ENCODE assay signal across 8 cellular contexts in the genomic region with DNA sequence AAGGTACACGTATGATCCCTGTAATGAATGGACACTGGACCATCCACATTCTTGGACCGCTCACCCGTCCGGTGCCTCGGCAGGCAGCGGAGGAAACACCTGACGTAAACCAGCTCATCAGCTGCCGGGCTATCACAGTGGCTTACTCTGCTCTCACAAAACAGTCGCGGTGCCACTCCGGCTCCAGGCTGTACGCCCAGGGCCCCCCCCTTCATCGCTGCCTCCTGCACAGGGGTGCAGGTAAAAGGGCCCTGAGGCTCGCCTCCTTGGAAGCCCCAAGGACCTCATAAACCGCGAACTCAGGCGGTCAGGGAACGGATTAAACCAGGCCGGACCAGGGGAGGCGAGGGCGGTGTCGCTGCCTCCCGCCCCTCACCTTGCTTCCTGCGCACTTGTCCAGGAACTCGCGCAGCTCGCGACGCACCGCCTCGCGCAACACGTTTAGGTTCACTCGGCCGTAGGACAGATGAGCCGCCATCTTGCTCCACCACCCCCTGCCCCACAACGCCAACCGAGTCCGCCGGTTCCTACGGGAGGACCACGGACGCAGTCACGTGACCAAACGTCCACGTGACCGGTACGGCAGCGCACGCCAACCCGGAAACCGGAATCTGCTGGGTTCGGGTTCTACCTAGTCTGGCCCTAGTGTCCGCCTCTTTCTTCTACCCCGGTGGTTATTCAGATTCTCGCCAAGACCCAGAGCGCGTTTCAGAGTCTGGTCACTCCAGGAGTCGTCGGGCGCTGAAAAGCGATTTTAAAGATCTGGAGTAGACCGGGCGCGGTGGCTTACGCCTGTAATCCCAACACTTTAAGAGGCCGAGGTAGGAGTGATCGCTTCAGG. TPM values are rescaled to one million over a fixed set of nuclear protein-coding genes. Genes with fewer than 3 reads are reported as not detected.
A peak's percentile ranks its signal among the peaks of the same experiment; 100 is the strongest.
DNase-seq lines count a peak whose midpoint lies in the region; ATAC-seq, FAIRE-seq and TF ChIP-seq lines count a peak whose summit lies in the region.

A gene (minus strand): TSS at position 564 of the 841 bp plus-strand sequence. CDS start 86 bp downstream, at position 478.

- H2AFZ ChIP-seq in HepG2 (ENCODE audit: low read length) = peak within 1 kb of the TSS; percentile 56

- H3K36me3 ChIP-seq in CD4-positive, CD25-positive, alpha-beta regulatory T cell (ENCODE audit: control insufficient read depth, insufficient read depth, low read length) = peaks cover 19% of the 10 kb centered on the region
- peaks cover 3 to 11% of the 10 kb centered on the region in 2 experiments; a peak in 3 of 5 replicates for H3K36me3 ChIP-seq in HepG2 (replicated peaks in 1 of 2; ENCODE audit: control insufficient read depth in 1 of 2, insufficient read depth in 2 of 2, low read length in 2 of 2)

- peak within 1 kb of the TSS; percentile 99 to 100 (median 99) for H3K27ac Mint-ChIP-seq in CD4-positive, CD25-positive, alpha-beta regulatory T cell
- H3K27ac Mint-ChIP-seq in activated CD4-positive, alpha-beta memory T cell treated with anti-CD3 and anti-CD28 coated beads for 36 hours = peak within 1 kb of the TSS; percentile 99

- peak; percentile 15 to 70; a peak in 3 of 4 replicates for TF ChIP-seq EP300 in HepG2 (IDR thresholded peaks at IDR 0.05; ENCODE audit: low read depth in 2 of 2, low read length in 2 of 2)
- TF ChIP-seq EP300 in HepG2 (CRISPR knock-in tag; IDR thresholded peaks at IDR 0.05; ENCODE audit: borderline replicate concordance) = peak; percentile 57; the same call in 1 of the 2 replicates

- DNase-seq in CD4-positive, CD25-positive, alpha-beta regulatory T cell = peak; percentile 90 to 97 (median 90)
- DNase-seq in HK-2 (ENCODE audit: unreplicated experiment) = peak; percentile 92
- DNase-seq in NCI-H82 treated with DMSO at 0.1 percent for 48 hours (lab: John Stamatoyannopoulos, UW; ENCODE audit: unreplicated experiment) = peak; percentile 80
- peak; percentile 97 for DNase-seq in activated CD4-positive, alpha-beta memory T cell treated with anti-CD3 and anti-CD28 coated beads for 36 hours
- peak; percentile 94 to 98 (median 96) for DNase-seq in dorsolateral prefrontal cortex
- peak; percentile 94 for DNase-seq in HepG2 (ENCODE audit: low spot score)
- peak; percentile 95 to 97 for DNase-seq in stimulated activated CD4-positive, alpha-beta T cell treated with anti-CD3 and anti-CD28 coated beads, Interleukin-2, amount 100 ng/mL, for 48 hours

- no peaks in the 10 kb centered on the region for H3K27me3 ChIP-seq in CD4-positive, CD25-positive, alpha-beta regulatory T cell (ENCODE audit: control insufficient read depth, insufficient read depth, low read length)
- H3K27me3 ChIP-seq in dorsolateral prefrontal cortex (no peaks in the 10 kb centered on the region), HepG2 (ENCODE audit: control insufficient read depth in 1 of 2, insufficient read depth in 2 of 2, low read length in 2 of 2) (no peaks in the 10 kb centered on the region; a peak in 1 of 5 replicates)

- TF ChIP-seq CTCF in dorsolateral prefrontal cortex (IDR thresholded peaks at IDR 0.05 in 54 of 56, conservative IDR thresholded peaks at IDR 0.05 in 2 of 56; ENCODE audit: low read depth in 1 of 56, partially characterized antibody in 56 of 56) (peak in 34 of 56 donors; percentile 6 to 56 (median 24)), HepG2 (CRISPR knock-in tag; IDR thresholded peaks at IDR 0.05) (peak; percentile 29)

- intact Hi-C loops in activated CD4-positive, alpha-beta memory T cell treated with anti-CD3 and anti-CD28 coated beads for 36 hours (cut with micrococcal nuclease) = loop anchor here (1.0 to 10.0 kb wide), 4 partner anchors 21 to 261 kb away; a partner anchor contains a TSS
- intact Hi-C loops in dorsolateral prefrontal cortex (cut with DNase I) = loop anchor here (2.0 to 10.0 kb wide), 3 partner anchors 39 to 239 kb away; a partner anchor contains a TSS
- intact Hi-C loops in HepG2 (cut with micrococcal nuclease; ENCODE audit: unreplicated experiment) = no loop called here

- ATAC-seq in CD4-positive, CD25-positive, alpha-beta regulatory T cell (ENCODE audit: low read depth in 2 of 2) = peak; percentile 82 to 84
- ATAC-seq in GM19452 (IDR thresholded peaks at IDR 0.05; ENCODE audit: unreplicated experiment) (peak; percentile 87), HepG2 (peak; percentile 93)

- in situ Hi-C loops in HepG2 (cut with HindIII; ENCODE audit: extremely low pct_ligation_motif_present, low pct_unique_long_range_greater_than_20kb) = no loop called here

- under 1% methylated on average over 12 of the region's 68 CpGs for WGBS in HepG2 (ENCODE audit: low lambda C conversion rate)

- H4K20me1 ChIP-seq in HepG2 (ENCODE audit: insufficient read depth, low read length) = no peaks in the 10 kb centered on the region

- peak; percentile 96 for FAIRE-seq in HepG2 (lab: Jason Lieb, UNC)

- peak within 1 kb of the TSS; percentile 95 for H3K27ac ChIP-seq in CD4-positive, CD25-positive, alpha-beta regulatory T cell (ENCODE audit: insufficient read depth, low read length, poor library complexity, severe bottlenecking)
- H3K27ac ChIP-seq in dorsolateral prefrontal cortex = peak within 1 kb of the TSS; percentile 36 to 98 (median 91)
- H3K27ac ChIP-seq in HepG2 (ENCODE audit: extremely low read length, insufficient read depth, low read length) = peak within 1 kb of the TSS; percentile 86

- CTCF ChIA-PET in activated CD4-positive, alpha-beta memory T cell treated with anti-CD3 and anti-CD28 coated beads for 36 hours (lab: Charles Lee) = interaction anchor here (0.7 to 2.5 kb wide), 8 partner anchors 21 to 320 kb away, joined by 3 to 10 read pairs (median 4); a partner anchor contains a TSS
- CTCF ChIA-PET in HepG2 (lab: Yijun Ruan, JAX; ENCODE audit: low intra/inter-chr PET ratio, low total read pairs) = no interaction called here

- peak; percentile 95 to 97 for TF ChIP-seq POLR2A in HepG2 (IDR thresholded peaks at IDR 0.05; ENCODE audit: insufficient read depth in 1 of 2, low read depth in 2 of 2, low read length in 2 of 2)

- H3K27me3 Mint-ChIP-seq in CD4-positive, CD25-positive, alpha-beta regulatory T cell = peaks cover 10% of the 10 kb centered on the region
- peaks cover 3% of the 10 kb centered on the region for H3K27me3 Mint-ChIP-seq in activated CD4-positive, alpha-beta memory T cell treated with anti-CD3 and anti-CD28 coated beads for 36 hours

- H3K4me1 Mint-ChIP-seq in CD4-positive, CD25-positive, alpha-beta regulatory T cell = peaks cover 9 to 43% (median 26%) of the 10 kb centered on the region in 4 donors
- peaks cover 19% of the 10 kb centered on the region for H3K4me1 Mint-ChIP-seq in activated CD4-positive, alpha-beta memory T cell treated with anti-CD3 and anti-CD28 coated beads for 36 hours (ENCODE audit: low read depth)

- peak within 1 kb of the TSS; percentile 91 for H3K9ac ChIP-seq in HepG2 (ENCODE audit: insufficient read depth, low read depth, low read length)

- POLR2A ChIA-PET in activated CD4-positive, alpha-beta memory T cell treated with anti-CD3 and anti-CD28 coated beads for 36 hours (lab: Charles Lee) = interaction anchor here (0.6 to 1.7 kb wide), 9 partner anchors 21 to 1270 kb away, joined by 3 to 7 read pairs (median 5); no protein-coding TSS in a partner anchor
- POLR2A ChIA-PET in HepG2 (lab: Yijun Ruan, JAX) = interaction anchor here (0.6 to 1.9 kb wide), 3 partner anchors 40 to 312 kb away, joined by 3 to 8 read pairs (median 7); a partner anchor contains a TSS

- no peaks in the 10 kb centered on the region for H3K9me3 ChIP-seq in CD4-positive, CD25-positive, alpha-beta regulatory T cell (ENCODE audit: control insufficient read depth in 2 of 2, low read length in 2 of 2)
- H3K9me3 ChIP-seq in HepG2 (ENCODE audit: low read length) = no peaks in the 10 kb centered on the region

- H3K4me2 ChIP-seq in HepG2 (ENCODE audit: low read depth, low read length) = peak within 1 kb of the TSS; percentile 84

- H3K79me2 ChIP-seq in HepG2 (ENCODE audit: insufficient read depth, low read length) = peaks cover 11% of the 10 kb centered on the region

- peaks cover 21% of the 10 kb centered on the region for H3K4me1 ChIP-seq in CD4-positive, CD25-positive, alpha-beta regulatory T cell (ENCODE audit: control insufficient read depth, insufficient read depth, low read length, poor library complexity, severe bottlenecking)
- H3K4me1 ChIP-seq in HepG2 (ENCODE audit: insufficient read depth, low read length) = peaks cover 16% of the 10 kb centered on the region

- H3K9me3 Mint-ChIP-seq in CD4-positive, CD25-positive, alpha-beta regulatory T cell = peaks cover 0 to 1% (median 0%) of the 10 kb centered on the region in 7 donors
- peaks cover 2% of the 10 kb centered on the region for H3K9me3 Mint-ChIP-seq in activated CD4-positive, alpha-beta memory T cell treated with anti-CD3 and anti-CD28 coated beads for 36 hours

- H3K4me3 Mint-ChIP-seq in CD4-positive, CD25-positive, alpha-beta regulatory T cell = peak within 1 kb of the TSS; percentile 94 to 99 (median 96)
- H3K4me3 Mint-ChIP-seq in activated CD4-positive, alpha-beta memory T cell treated with anti-CD3 and anti-CD28 coated beads for 36 hours = peak within 1 kb of the TSS; percentile 99

- TF ChIP-seq RAD21 in HepG2 (CRISPR knock-in tag; IDR thresholded peaks at IDR 0.05) = peak; percentile 31

- H3K4me3 ChIP-seq in CD4-positive, CD25-positive, alpha-beta regulatory T cell (ENCODE audit: low read depth, low read length) = peak within 1 kb of the TSS; percentile 91
- H3K4me3 ChIP-seq in dorsolateral prefrontal cortex (peak within 1 kb of the TSS; percentile 66 to 100 (median 92)), HepG2 (replicated peaks in 1 of 3; ENCODE audit: insufficient read depth in 1 of 3, low read depth in 2 of 3, low read length in 3 of 3) (peak within 1 kb of the TSS; percentile 87 to 95 (median 94))

- TSS peak; percentile 79 for BruUV-seq in HepG2 (replicated peaks; lab: Mats Ljungman, UMichigan)

- peaks cover 13% of the 10 kb centered on the region for H3K36me3 Mint-ChIP-seq in CD4-positive, CD25-positive, alpha-beta regulatory T cell
- H3K36me3 Mint-ChIP-seq in activated CD4-positive, alpha-beta memory T cell treated with anti-CD3 and anti-CD28 coated beads for 36 hours = peaks cover 21% of the 10 kb centered on the region

RNA-seq across cellular contexts. Expression of the gene that starts here (rescaled TPM):
- total RNA-seq in CD4-positive, CD25-positive, alpha-beta regulatory T cell = 27.4 TPM
- 10 to 100 TPM; 35.8 to 51.4 (median 41.3) TPM for polyA plus RNA-seq in CD4-positive, CD25-positive, alpha-beta regulatory T cell
- 10 to 100 TPM; 24.2 to 24.6 TPM for total RNA-seq in activated CD4-positive, alpha-beta memory T cell treated with anti-CD3 and anti-CD28 coated beads for 36 hours
- total RNA-seq in dorsolateral prefrontal cortex (10 to 100 TPM; 17.9 to 38.0 (median 28.0) TPM), HepG2 (2016; rRNA removed; fragmentation: Illumina TruSeq; extraction: Trizol) (43.6 and 58.0 TPM in 2 replicates)
- 6.4 and 6.6 TPM in 2 replicates for total RNA-seq in HepG2 (2016; cell fraction: cytosol; rRNA removed; fragmentation: Illumina TruSeq; extraction: Trizol; ENCODE audit: low read depth)
- 41.8 and 55.7 TPM in 2 replicates for total RNA-seq in HepG2 (2016; cell fraction: insoluble cytoplasmic fraction; rRNA removed; fragmentation: Illumina TruSeq; extraction: Trizol)
- 10.6 and 12.5 TPM in 2 replicates for total RNA-seq in HepG2 (2016; cell fraction: membrane; rRNA removed; fragmentation: Illumina TruSeq; extraction: Trizol)
- 20.1 and 24.7 TPM in 2 replicates for total RNA-seq in HepG2 (2016; cell fraction: nucleus; rRNA removed; fragmentation: Illumina TruSeq; extraction: Trizol)
- 11.0 and 11.2 TPM in 2 replicates for polyA plus RNA-seq in HepG2 (2011; rRNA removed)
- polyA plus RNA-seq in HepG2 (2011; cell fraction: cytosol; rRNA removed) = 8.9 and 12.7 TPM in 2 replicates
- 5.3 and 8.1 TPM in 2 replicates for polyA plus RNA-seq in HepG2 (2011; cell fraction: nucleus; rRNA removed)
- polyA plus RNA-seq in HepG2 (2012) = 17.4 and 19.9 TPM in 2 replicates
- polyA plus RNA-seq in HepG2 (2016; cell fraction: cytosol; fragmentation: Illumina TruSeq; extraction: Trizol; ENCODE audit: low read depth) = 4.0 TPM in 2 replicates
- 50.8 and 53.6 TPM in 2 replicates for polyA plus RNA-seq in HepG2 (2016; cell fraction: insoluble cytoplasmic fraction; fragmentation: Illumina TruSeq; extraction: Trizol; ENCODE audit: low read depth)
- 7.6 and 9.4 TPM in 2 replicates for polyA plus RNA-seq in HepG2 (2016; cell fraction: membrane; fragmentation: Illumina TruSeq; extraction: Trizol; ENCODE audit: low read depth)
- 20.3 and 24.6 TPM in 2 replicates for polyA plus RNA-seq in HepG2 (2016; cell fraction: nucleus; fragmentation: Illumina TruSeq; extraction: Trizol; ENCODE audit: insufficient read depth, low read depth)
- polyA minus RNA-seq in HepG2 (2011; rRNA and poly(A)+ RNA removed; ENCODE audit: low replicate concordance) = 11.1 and 14.7 TPM in 2 replicates
- polyA minus RNA-seq in HepG2 (2011; cell fraction: cytosol; rRNA and poly(A)+ RNA removed) = 12.5 and 14.8 TPM in 2 replicates
- 10.7 and 11.2 TPM in 2 replicates for polyA minus RNA-seq in HepG2 (2011; cell fraction: nucleus; rRNA and poly(A)+ RNA removed)

Comparison
In these comparisons a context has a peak if more than half of its experiments do, and no peak if none do; other contexts are left out.
1. Peak in every context shown above with its lines: DNase-seq, ATAC-seq, H3K4me3 ChIP-seq and H3K27ac ChIP-seq.